In genomic region chr20:61719691-61720347, GRCh38 we compare ENCODE assay signal across 9 cellular contexts.
DNase-seq lines count a peak whose midpoint lies in the region; ATAC-seq and TF ChIP-seq lines count a peak whose summit lies in the region.
"Had no signal": no experiment of that assay in that cellular context is flagged by ENCODE, and none has a peak within 500 bp of the region (broad histone marks: within the 10 kb centered on the region; RNA-seq: fewer than 3 reads in every experiment).

No MANE protein-coding gene starts in this region.

- intact Hi-C loops in CD4-positive, alpha-beta T cell (cut with DNase I, micrococcal nuclease) = no loop called here

- peak; percentile 75 for ATAC-seq in CD4-positive, alpha-beta T cell (ENCODE audit: poor library complexity)
- no peak for ATAC-seq in HG03139 (IDR thresholded peaks at IDR 0.05; ENCODE audit: unreplicated experiment)

- H3K4me3 Mint-ChIP-seq in CD4-positive, alpha-beta T cell = peak overlapping the region; percentile 79
- H3K4me3 Mint-ChIP-seq in brain = peak overlapping the region in 3 of 5 experiments; percentile 25 to 62 (median 42)

- peak; percentile 4 to 63 (median 38) for DNase-seq in CD4-positive, alpha-beta T cell
- DNase-seq in activated CD4-positive, alpha-beta T cell treated with anti-CD3 and anti-CD28 coated beads, Interleukin-2, amount 50 U/mL, for 4 hours = peak; percentile 4 to 8
- peak in 2 of 3 donors; percentile 5 to 48 for DNase-seq in stimulated activated CD4-positive, alpha-beta T cell treated with anti-CD3 and anti-CD28 coated beads, Interleukin-12 subunit alpha, Interleukin-12 subunit beta, amount 100 ng/mL, for 48 hours (ENCODE audit: low read depth in 2 of 3, low spot score in 1 of 3)
- DNase-seq in occipital lobe (lab: John Stamatoyannopoulos, UW) (no peak), GM19240 (ENCODE audit: insufficient read length, low spot score) (no peak), DMS153 (lab: John Stamatoyannopoulos, UW) (no peak)
- DNase-seq: MG63 had no signal

- no peaks in the 10 kb centered on the region for H3K36me3 Mint-ChIP-seq in CD4-positive, alpha-beta T cell (ENCODE audit: low read depth)
- no peaks in the 10 kb centered on the region for H3K36me3 Mint-ChIP-seq in brain

- no peak for TF ChIP-seq CTCF in CD4-positive, alpha-beta T cell (IDR thresholded peaks at IDR 0.05)
- no peak for TF ChIP-seq CTCF in brain (conservative IDR thresholded peaks at IDR 0.05)

- POLR2A ChIA-PET in CD4-positive, alpha-beta T cell (lab: Charles Lee) = no interaction called here

- no peaks in the 10 kb centered on the region for H3K27me3 Mint-ChIP-seq in CD4-positive, alpha-beta T cell
- no peaks in the 10 kb centered on the region for H3K27me3 Mint-ChIP-seq in brain

- no peaks in the 10 kb centered on the region for H3K27me3 ChIP-seq in CD4-positive, alpha-beta T cell (ENCODE audit: control insufficient read depth, insufficient read depth, low read length)

- peaks cover 10% of the 10 kb centered on the region for H3K4me1 Mint-ChIP-seq in CD4-positive, alpha-beta T cell (ENCODE audit: low read depth)
- peaks cover 58% of the 10 kb centered on the region for H3K4me1 Mint-ChIP-seq in brain

- CTCF ChIA-PET in CD4-positive, alpha-beta T cell (lab: Charles Lee) = no interaction called here

- H3K9me3 Mint-ChIP-seq in CD4-positive, alpha-beta T cell = no peaks in the 10 kb centered on the region
- H3K9me3 Mint-ChIP-seq in brain = peaks cover 0 to 19% (median 7%) of the 10 kb centered on the region in 5 experiments

- H3K9me3 ChIP-seq in CD4-positive, alpha-beta T cell (ENCODE audit: control insufficient read depth, low read length) = peaks cover 6% of the 10 kb centered on the region
- H3K9me3 ChIP-seq: MG63 had no signal

- no peak overlapping the region for H3K27ac ChIP-seq in CD4-positive, alpha-beta T cell (ENCODE audit: low read depth, low read length)

- peak overlapping the region; percentile 83 for H3K27ac Mint-ChIP-seq in CD4-positive, alpha-beta T cell
- H3K27ac Mint-ChIP-seq in brain = peak overlapping the region in 4 of 5 experiments; percentile 28 to 94 (median 88)

Comparison
In these comparisons a context has a peak if more than half of its experiments do, and no peak if none do; other contexts are left out.
1. DNase-seq: peak in CD4-positive, alpha-beta T cell (10 of 10), activated CD4-positive, alpha-beta T cell treated with anti-CD3 and anti-CD28 coated beads, Interleukin-2, amount 50 U/mL, for 4 hours (2 of 2) and stimulated activated CD4-positive, alpha-beta T cell treated with anti-CD3 and anti-CD28 coated beads, Interleukin-12 subunit alpha, Interleukin-12 subunit beta, amount 100 ng/mL, for 48 hours (2 of 3); none in occipital lobe (single experiment), GM19240 (single experiment) and DMS153 (single experiment).